8 cellular contexts compared by ENCODE assay signal in the genomic region with DNA sequence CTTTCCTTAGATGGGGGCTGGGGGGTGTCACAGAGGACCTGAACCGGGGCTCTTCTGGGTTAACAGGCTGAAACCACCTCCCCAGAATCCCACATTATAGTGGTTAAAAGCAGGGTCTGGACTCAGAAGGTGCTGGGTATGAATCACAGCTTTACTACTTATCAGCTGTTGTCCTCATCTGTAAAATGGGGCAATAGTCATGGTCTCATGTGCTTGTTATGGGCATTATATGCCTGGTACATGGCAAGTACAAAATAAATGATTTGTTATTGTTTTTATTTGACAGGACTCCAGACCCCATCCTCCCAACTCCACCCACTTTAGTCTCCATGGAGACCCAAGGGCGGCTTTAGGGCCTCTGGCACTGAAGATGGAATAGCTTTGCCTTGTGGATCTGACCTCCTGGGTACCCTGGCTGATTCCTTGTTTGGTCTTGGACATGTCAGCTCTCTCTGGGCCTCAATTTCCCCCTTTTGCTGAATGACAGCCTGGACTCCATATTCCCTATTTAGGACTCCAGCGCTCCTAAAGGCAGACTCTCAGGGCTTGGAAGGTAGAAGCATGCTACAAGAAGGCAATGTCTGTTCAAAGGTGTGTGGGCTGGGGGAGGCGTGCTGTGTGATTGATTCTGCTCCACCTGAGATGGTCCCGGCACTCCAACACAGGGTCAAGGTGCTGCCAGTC. TPM values are rescaled to one million over a fixed set of nuclear protein-coding genes. Genes with fewer than 3 reads are reported as not detected.
DNase-seq lines count a peak whose midpoint lies in the region; ATAC-seq and TF ChIP-seq lines count a peak whose summit lies in the region.

No MANE protein-coding gene starts in this region.

- peak overlapping the region; percentile 89 for H3K4me2 ChIP-seq in PC-9

- H3K36me3 ChIP-seq in PC-9 (ENCODE audit: low read depth) = no peaks in the 10 kb centered on the region
- no peaks in the 10 kb centered on the region for H3K36me3 ChIP-seq in esophagus squamous epithelium
- no peaks in the 10 kb centered on the region for H3K36me3 ChIP-seq in rectal smooth muscle tissue (ENCODE audit: control insufficient read depth, insufficient read depth, low read length)

- no peaks in the 10 kb centered on the region for H3K79me2 ChIP-seq in PC-9 (ENCODE audit: low read depth)

- TF ChIP-seq CTCF in GM13977 (IDR thresholded peaks at IDR 0.05; ENCODE audit: extremely low read depth, insufficient read depth, missing control alignments) (no peak), PC-9 (conservative IDR thresholded peaks at IDR 0.05) (no peak), esophagus squamous epithelium (IDR thresholded peaks at IDR 0.05) (no peak)

- 35 to 69% methylated on average over 2 to 5 of the region's 5 CpGs for WGBS in esophagus squamous epithelium, 2 donors

- TF ChIP-seq POLR2A in esophagus squamous epithelium (IDR thresholded peaks at IDR 0.05) = no peak

- no peaks in the 10 kb centered on the region for H4K20me1 ChIP-seq in PC-9 (ENCODE audit: insufficient read depth)

- H3K9ac ChIP-seq in rectal smooth muscle tissue (ENCODE audit: low read length) = peak overlapping the region; percentile 4

- H3K4me1 ChIP-seq in PC-9 (replicated peaks; ENCODE audit: insufficient read depth) (peaks cover 20% of the 10 kb centered on the region), esophagus squamous epithelium (peaks cover 31 to 71% (median 33%) of the 10 kb centered on the region in 3 donors), rectal smooth muscle tissue (ENCODE audit: control insufficient read depth, insufficient read depth, low read length) (peaks cover 23% of the 10 kb centered on the region)

- H3K27me3 ChIP-seq in PC-9 (ENCODE audit: insufficient read depth, low read depth) (no peaks in the 10 kb centered on the region), esophagus squamous epithelium (no peaks in the 10 kb centered on the region), rectal smooth muscle tissue (ENCODE audit: control insufficient read depth, insufficient read depth, low read length) (no peaks in the 10 kb centered on the region)

- H3K9me3 ChIP-seq in PC-9 (ENCODE audit: insufficient read depth, low read depth) (no peaks in the 10 kb centered on the region), esophagus squamous epithelium (no peaks in the 10 kb centered on the region)

- ATAC-seq in HG03442 (IDR thresholded peaks at IDR 0.05; ENCODE audit: unreplicated experiment) (no peak), HG03439 (IDR thresholded peaks at IDR 0.05; ENCODE audit: unreplicated experiment) (no peak)

- CTCF ChIA-PET in PC-9 (lab: Charles Lee) = interaction anchor here (0.7 to 1.2 kb wide), 3 partner anchors 16 to 87 kb away, joined by 3 to 7 read pairs (median 6); partner anchors contain the start of gene PLA2G3

- POLR2A ChIA-PET in PC-9 (lab: Charles Lee; ENCODE audit: unreplicated experiment) = interaction anchor here (0.6 to 1.5 kb wide), 8 partner anchors 10 to 465 kb away, joined by 3 to 12 read pairs (median 5); no protein-coding TSS in a partner anchor

- intact Hi-C loops in PC-9 (cut with micrococcal nuclease; ENCODE audit: unreplicated experiment) (loop anchor here (5.0 kb wide), 1 partner anchor 133 kb away; no protein-coding TSS in a partner anchor), esophagus squamous epithelium (cut with DNase I) (loop anchor here (5.0 to 10.0 kb wide), 2 partner anchors 133 to 316 kb away; no protein-coding TSS in a partner anchor)

- peak overlapping the region; percentile 78 for H2AFZ ChIP-seq in PC-9

- peak; percentile 18 for DNase-seq in GM13977 (ENCODE audit: low spot score)
- no peak for DNase-seq in PC-9
- no peak for DNase-seq in esophagus squamous epithelium (lab: John Stamatoyannopoulos, UW)
- no peak for DNase-seq in HUDEP-2 (lab: John Stamatoyannopoulos, UW; ENCODE audit: unreplicated experiment in 76 of 76)
- DNase-seq in HCEC 1CT = no peak

- BruUV-seq in PC-9 (replicated peaks; lab: Mats Ljungman, UMichigan) = TSS peak; percentile 32

- in situ Hi-C loops in GM13977 (cut with MboI; ENCODE audit: low pct_unique_long_range_greater_than_20kb, low sequenced_read_pairs, unreplicated experiment) = loop anchor here (10.0 kb wide), 1 partner anchor 316 kb away; no protein-coding TSS in a partner anchor

- peaks cover 8% of the 10 kb centered on the region; the same call in 1 of the 2 replicates for H3F3A ChIP-seq in PC-9 (ENCODE audit: insufficient read depth, low read depth)

- H3K27ac ChIP-seq in PC-9 (no peak overlapping the region), esophagus squamous epithelium (peak overlapping the region; percentile 85 to 98 (median 95)), rectal smooth muscle tissue (ENCODE audit: low read depth, low read length) (peak overlapping the region; percentile 84)

- no peaks in the 10 kb centered on the region for H3K9me2 ChIP-seq in PC-9 (ENCODE audit: insufficient read depth)

- H3K4me3 ChIP-seq in PC-9 (peak overlapping the region; percentile 59; the same call in 1 of the 2 replicates), esophagus squamous epithelium (peak overlapping the region; percentile 35 to 87 (median 68)), rectal smooth muscle tissue (ENCODE audit: low read length) (peak overlapping the region; percentile 69)

RNA-seq across cellular contexts. Expression of gene SMTN, which starts 0.8 kb away (rescaled TPM):
- total RNA-seq in PC-9 (2021) (68.8 and 76.3 TPM in 2 replicates), esophagus squamous epithelium (100 to 1,000 TPM in 1 of 4 donors, 10 to 100 TPM in 3; 28.2 to 158 (median 45.8) TPM)

RNA-seq across cellular contexts. Expression of gene SELENOM, which starts 27.1 kb away (rescaled TPM):
- total RNA-seq in PC-9 (2021) (20.7 and 23.3 TPM in 2 replicates), esophagus squamous epithelium (100 to 1,000 TPM in 2 of 4 donors, 10 to 100 TPM in 2; 13.3 to 291 (median 67.6) TPM)

RNA-seq across cellular contexts. Expression of gene INPP5J, which starts 42.5 kb away (rescaled TPM):
- total RNA-seq in PC-9 (2021) = 1.7 and 3.1 TPM in 2 replicates
- total RNA-seq in esophagus squamous epithelium = 1 to 10 TPM in 2 of 4 donors, under 1 TPM in 2; 0.22 to 2.4 (median 0.84) TPM
